11 cellular contexts compared by ENCODE assay signal in genomic region chr5:165903835-165904234, GRCh38.
"Had no signal": no experiment of that assay in that cellular context is flagged by ENCODE, and none has a peak within 500 bp of the region (broad histone marks: within the 10 kb centered on the region; RNA-seq: fewer than 3 reads in every experiment).

No MANE protein-coding gene starts in this region.

- ATAC-seq: GM23338, HCT116 had no signal

- DNase-seq: GM23248, GOT3, H7, H9, HCEC 1CT, HFFc6 had no signal

- H3K4me3 ChIP-seq: GM23248, GM23338, HAP-1 had no signal

- H3K36me3 ChIP-seq: HAP-1 had no signal

- H3K9me3 ChIP-seq: HAP-1 had no signal

- H3K9ac ChIP-seq: GM23248 had no signal

- H2AFZ ChIP-seq: GM23248, GM23338 had no signal

- H3K4me1 ChIP-seq: HAP-1 had no signal

- FAIRE-seq: H1, H54 had no signal

- H3K4me2 ChIP-seq: GM23338 had no signal

- H3K27ac ChIP-seq: GM23248 had no signal
